In genomic region chr2:152385718-152386117, GRCh38 we compare ENCODE assay signal across 22 cellular contexts. TPM values are rescaled to one million over a fixed set of nuclear protein-coding genes. Genes with fewer than 3 reads are reported as not detected.
A peak's percentile ranks its signal among the peaks of the same experiment; 100 is the strongest.
DNase-seq lines count a peak whose midpoint lies in the region; ATAC-seq, FAIRE-seq and TF ChIP-seq lines count a peak whose summit lies in the region.
"Had no signal": no experiment of that assay in that cellular context is flagged by ENCODE, and none has a peak within 500 bp of the region (broad histone marks: within the 10 kb centered on the region; RNA-seq: fewer than 3 reads in every experiment).

No MANE protein-coding gene starts in this region.

- H3K4me2 ChIP-seq in A549: peak overlapping the region; percentile 2; the same call in 1 of the 3 replicates
- H3K4me2 ChIP-seq: PC-9 had no signal

- TF ChIP-seq CTCF in A549 (IDR thresholded peaks at IDR 0.05) (no peak), fibroblast of mammary gland (conservative IDR thresholded peaks at IDR 0.05; ENCODE audit: control insufficient read depth, insufficient read depth, low read depth, low read length) (no peak)

- H3K9me3 ChIP-seq in A549: no peaks in the 10 kb centered on the region
- H3K9me3 ChIP-seq: MG63 had no signal

- CTCF ChIA-PET in A549 (lab: Yijun Ruan, JAX): interaction anchor here (0.8 to 2.1 kb wide), 3 partner anchors 15 to 241 kb away, joined by 3 to 8 read pairs (median 3); no protein-coding TSS in a partner anchor

- H3K36me3 Mint-ChIP-seq in activated T-cell treated with anti-CD3 and anti-CD28 coated beads, Interleukin-2, amount 50 U/mL, for 4 hours (ENCODE audit: insufficient read depth): peaks cover 1% of the 10 kb centered on the region
- H3K36me3 Mint-ChIP-seq: CD4-positive, alpha-beta memory T cell; T-cell had no signal

- peaks cover 5% of the 10 kb centered on the region for H3K27me3 Mint-ChIP-seq in activated T-cell treated with anti-CD3 and anti-CD28 coated beads, Interleukin-2, amount 50 U/mL, for 4 hours (ENCODE audit: low read depth)
- H3K27me3 Mint-ChIP-seq: B cell had no signal

- FAIRE-seq in A549 (lab: Jason Lieb, UNC): no peak
- peak; percentile 40 for FAIRE-seq in GM12892 (lab: Jason Lieb, UNC)
- FAIRE-seq: A204.1, D721Med had no signal

- TF ChIP-seq RAD21 in A549 (conservative IDR thresholded peaks at IDR 0.05 in 1 of 2, IDR thresholded peaks at IDR 0.05 in 1 of 2): no peak

- no peak overlapping the region for H3K4me3 Mint-ChIP-seq in activated T-cell treated with anti-CD3 and anti-CD28 coated beads, Interleukin-2, amount 50 U/mL, for 4 hours
- H3K4me3 Mint-ChIP-seq: B cell; CD4-positive, alpha-beta memory T cell; T-cell had no signal

- no peak overlapping the region for H3K4me3 ChIP-seq in A549
- no peak overlapping the region for H3K4me3 ChIP-seq in fibroblast of mammary gland (ENCODE audit: control insufficient read depth, low read depth, low read length)
- H3K4me3 ChIP-seq: MG63, PC-9, SK-N-MC had no signal

- POLR2A ChIA-PET in A549 (lab: Yijun Ruan, JAX): no interaction called here

- ATAC-seq in A549: no peak
- no peak for ATAC-seq in GM21825 (IDR thresholded peaks at IDR 0.05; ENCODE audit: unreplicated experiment)
- ATAC-seq in activated T-cell treated with anti-CD3 and anti-CD28 coated beads, Interleukin-2, amount 50 U/mL, for 4 hours: no peak
- ATAC-seq in HG03025 (IDR thresholded peaks at IDR 0.05; ENCODE audit: low FRiP score, unreplicated experiment): no peak
- ATAC-seq in GM18909 (IDR thresholded peaks at IDR 0.05; ENCODE audit: poor library complexity, unreplicated experiment): no peak
- ATAC-seq: Right ventricle myocardium inferior, T-cell had no signal

- TF ChIP-seq POLR2A in A549 (IDR thresholded peaks at IDR 0.05; ENCODE audit: low read length) (no peak), GM12892 (IDR thresholded peaks at IDR 0.05; ENCODE audit: low read depth, low read length) (no peak)

- no peak for TF ChIP-seq EP300 in A549 (IDR thresholded peaks at IDR 0.05)

- no peak for DNase-seq in A549 (ENCODE audit: low read depth in 1 of 2, low spot score in 1 of 2)
- DNase-seq in GM12892 (ENCODE audit: insufficient read length): no peak
- DNase-seq in NCI-H2227 treated with DMSO at 0.1 percent for 48 hours (lab: John Stamatoyannopoulos, UW): peak; percentile 46
- peak; percentile 28 for DNase-seq in fibroblast of mammary gland (ENCODE audit: low read depth)
- no peak for DNase-seq in activated T-cell treated with anti-CD3 and anti-CD28 coated beads, Interleukin-2, amount 50 U/mL, for 4 hours
- DNase-seq: CD4-positive, alpha-beta memory T cell; HCEC 1CT; KG1; MG63; NCI-H1092 treated with DMSO at 0.1 percent for 48 hours; NCI-H1694 treated with DMSO at 0.1 percent for 48 hours; NCI-H510A treated with DMSO at 0.1 percent for 48 hours; PC-9; T-cell had no signal

- no peak overlapping the region for H3K27ac ChIP-seq in A549
- H3K27ac ChIP-seq: PC-9, SK-N-MC had no signal

- peaks cover 29% of the 10 kb centered on the region for H3K4me1 ChIP-seq in A549

- no peaks in the 10 kb centered on the region for H3K9me3 Mint-ChIP-seq in activated T-cell treated with anti-CD3 and anti-CD28 coated beads, Interleukin-2, amount 50 U/mL, for 4 hours

- no peaks in the 10 kb centered on the region for H3K4me1 Mint-ChIP-seq in activated T-cell treated with anti-CD3 and anti-CD28 coated beads, Interleukin-2, amount 50 U/mL, for 4 hours (ENCODE audit: low read depth)
- H3K4me1 Mint-ChIP-seq: CD4-positive, alpha-beta memory T cell; T-cell had no signal

TF ChIP-seq in A549, 52 proteins besides CTCF, POLR2A, EP300 and RAD21:
- TF ChIP-seq NPAS2 (CRISPR knock-in tag; IDR thresholded peaks at IDR 0.05; ENCODE audit: borderline replicate concordance) (no peak), KDM5A (IDR thresholded peaks at IDR 0.05) (no peak), BHLHE40 (IDR thresholded peaks at IDR 0.05; ENCODE audit: low read depth, low read length) (no peak), CEBPB (IDR thresholded peaks at IDR 0.05) (no peak), HOXB5 (CRISPR knock-in tag; IDR thresholded peaks at IDR 0.05) (no peak), MAFK (IDR thresholded peaks at IDR 0.05; ENCODE audit: partially characterized antibody) (no peak), USF2 (IDR thresholded peaks at IDR 0.05) (no peak), EHMT2 (IDR thresholded peaks at IDR 0.05; ENCODE audit: low read depth) (no peak), HMGXB4 (CRISPR knock-in tag; IDR thresholded peaks at IDR 0.05; ENCODE audit: borderline replicate concordance) (no peak), RFX5 (IDR thresholded peaks at IDR 0.05) (no peak)

RNA-seq across cellular contexts. Expression of gene FMNL2, which starts 50.7 kb away (rescaled TPM):
- polyA plus RNA-seq in A549 (2011; rRNA removed): 33.9 and 36.5 TPM in 2 replicates
- 8.9 and 10.5 TPM in 2 replicates for polyA plus RNA-seq in A549 (2012; cell fraction: cytosol; rRNA removed)
- polyA plus RNA-seq in A549 (2012; cell fraction: nucleus; rRNA removed): 7.2 and 11.8 TPM in 2 replicates
- polyA plus RNA-seq in A549 (2017; fragmentation: RNase III; extraction: RNeasy Plus Mini Kit Qiagen cat#74134 plus additional on column Dnase treatment): 23.0 to 27.9 TPM (median 24.6 TPM) in 3 replicates
- polyA minus RNA-seq in A549 (2011; rRNA and poly(A)+ RNA removed): 9.3 and 11.1 TPM in 2 replicates
- polyA plus RNA-seq in GM12892 (2012; ENCODE audit: missing spikeins): 7.3 TPM
- 1 to 10 TPM in 2 of 3 donors, under 1 TPM in 1; 0.63 to 3.2 (median 1.4) TPM for total RNA-seq in activated T-cell treated with anti-CD3 and anti-CD28 coated beads, Interleukin-2, amount 50 U/mL, for 4 hours

Comparison
In these comparisons a context has a peak if more than half of its experiments do, and no peak if none do; other contexts are left out.
1. DNase-seq: peak in NCI-H2227 treated with DMSO at 0.1 percent for 48 hours (single experiment) and fibroblast of mammary gland (single experiment); none in A549 (0 of 2), GM12892 (single experiment) and activated T-cell treated with anti-CD3 and anti-CD28 coated beads, Interleukin-2, amount 50 U/mL, for 4 hours (single experiment).